Comparison of ENCODE assay signal across 11 cellular contexts in the genomic region with DNA sequence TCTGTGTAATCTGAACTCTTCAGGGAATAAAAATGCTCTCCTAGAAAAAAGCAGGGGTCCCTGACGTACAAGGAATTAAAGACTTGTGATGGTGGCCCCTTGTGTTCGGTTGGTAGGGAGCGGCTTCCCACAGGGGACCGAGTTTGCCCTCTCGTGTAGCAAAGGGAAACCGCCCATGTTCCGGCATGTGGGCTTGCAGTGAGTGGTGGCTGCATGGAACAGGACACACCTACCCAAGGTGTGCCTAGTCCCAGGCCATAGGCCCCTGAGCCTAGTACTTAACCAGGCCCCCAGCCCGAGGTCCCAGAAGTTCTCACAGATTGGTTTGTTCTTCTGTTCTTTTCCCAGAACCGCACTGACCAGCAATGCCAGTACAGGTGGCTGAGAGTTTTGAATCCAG. TPM values are rescaled to one million over a fixed set of nuclear protein-coding genes. Genes with fewer than 3 reads are reported as not detected.
DNase-seq lines count a peak whose midpoint lies in the region; ATAC-seq lines count a peak whose summit lies in the region.
"Had no signal": no experiment of that assay in that cellular context is flagged by ENCODE, and none has a peak within 500 bp of the region (broad histone marks: within the 10 kb centered on the region; RNA-seq: fewer than 3 reads in every experiment).

No MANE protein-coding gene starts in this region.

- no peak for DNase-seq in HT-29 (ENCODE audit: low spot score)
- no peak for DNase-seq in DMS79 (lab: John Stamatoyannopoulos, UW)
- DNase-seq in activated naive CD4-positive, alpha-beta T cell treated with anti-CD3 and anti-CD28 coated beads, Interleukin-2, amount 10 ng/mL, durations not matched to agents 7 days and 5 days: no peak
- DNase-seq: NCI-H2029 treated with DMSO at 0.1 percent for 48 hours, nephron progenitor cell had no signal

- peaks cover 7% of the 10 kb centered on the region for H3K36me3 Mint-ChIP-seq in stimulated activated memory B cell treated with anti-CD40 and anti-IgM and Interleukin-4, amounts not matched to agents 10 μg/mL and 1 μg/mL and 100 μg/mL, for 72 hours
- H3K36me3 Mint-ChIP-seq in activated naive CD4-positive, alpha-beta T cell treated with anti-CD3 and anti-CD28 coated beads, Interleukin-2, amount 10 ng/mL, durations not matched to agents 7 days and 5 days: peaks cover 20% of the 10 kb centered on the region

- CTCF ChIA-PET in activated naive CD4-positive, alpha-beta T cell treated with anti-CD3 and anti-CD28 coated beads, Interleukin-2, amount 10 ng/mL, durations not matched to agents 7 days and 5 days (lab: Charles Lee): interaction anchor here (1.0 kb wide), 1 partner anchor 10 kb away, joined by 4 read pairs; no protein-coding TSS in a partner anchor

- H3K4me3 Mint-ChIP-seq in stimulated activated memory B cell treated with anti-CD40 and anti-IgM and Interleukin-4, amounts not matched to agents 10 μg/mL and 1 μg/mL and 100 μg/mL, for 72 hours: peak overlapping the region; percentile 65
- H3K4me3 Mint-ChIP-seq in activated naive CD4-positive, alpha-beta T cell treated with anti-CD3 and anti-CD28 coated beads, Interleukin-2, amount 10 ng/mL, durations not matched to agents 7 days and 5 days: no peak overlapping the region
- H3K4me3 Mint-ChIP-seq: nephron progenitor cell had no signal

- no peaks in the 10 kb centered on the region for H3K27me3 Mint-ChIP-seq in stimulated activated memory B cell treated with anti-CD40 and anti-IgM and Interleukin-4, amounts not matched to agents 10 μg/mL and 1 μg/mL and 100 μg/mL, for 72 hours
- H3K27me3 Mint-ChIP-seq in activated naive CD4-positive, alpha-beta T cell treated with anti-CD3 and anti-CD28 coated beads, Interleukin-2, amount 10 ng/mL, durations not matched to agents 7 days and 5 days: no peaks in the 10 kb centered on the region

- no peaks in the 10 kb centered on the region for H3K9me3 Mint-ChIP-seq in stimulated activated memory B cell treated with anti-CD40 and anti-IgM and Interleukin-4, amounts not matched to agents 10 μg/mL and 1 μg/mL and 100 μg/mL, for 72 hours
- H3K9me3 Mint-ChIP-seq in activated naive CD4-positive, alpha-beta T cell treated with anti-CD3 and anti-CD28 coated beads, Interleukin-2, amount 10 ng/mL, durations not matched to agents 7 days and 5 days: no peaks in the 10 kb centered on the region
- H3K9me3 Mint-ChIP-seq: nephron progenitor cell had no signal

- peaks cover 43% of the 10 kb centered on the region for H3K4me1 Mint-ChIP-seq in stimulated activated memory B cell treated with anti-CD40 and anti-IgM and Interleukin-4, amounts not matched to agents 10 μg/mL and 1 μg/mL and 100 μg/mL, for 72 hours
- H3K4me1 Mint-ChIP-seq in activated naive CD4-positive, alpha-beta T cell treated with anti-CD3 and anti-CD28 coated beads, Interleukin-2, amount 10 ng/mL, durations not matched to agents 7 days and 5 days: peaks cover 5% of the 10 kb centered on the region

- ATAC-seq in GM19043 (IDR thresholded peaks at IDR 0.05; ENCODE audit: low read depth, unreplicated experiment): peak; percentile 20
- peak; percentile 30 for ATAC-seq in HG02763 (IDR thresholded peaks at IDR 0.05; ENCODE audit: unreplicated experiment)
- ATAC-seq in HG03460 (IDR thresholded peaks at IDR 0.05; ENCODE audit: unreplicated experiment): peak; percentile 25
- ATAC-seq in stimulated activated memory B cell treated with anti-CD40 and anti-IgM and Interleukin-4, amounts not matched to agents 10 μg/mL and 1 μg/mL and 100 μg/mL, for 72 hours: peak; percentile 53

- peak overlapping the region; percentile 91 for H3K27ac Mint-ChIP-seq in stimulated activated memory B cell treated with anti-CD40 and anti-IgM and Interleukin-4, amounts not matched to agents 10 μg/mL and 1 μg/mL and 100 μg/mL, for 72 hours
- no peak overlapping the region for H3K27ac Mint-ChIP-seq in activated naive CD4-positive, alpha-beta T cell treated with anti-CD3 and anti-CD28 coated beads, Interleukin-2, amount 10 ng/mL, durations not matched to agents 7 days and 5 days

RNA-seq across cellular contexts. Expression of gene MYBL2, which starts 15.5 kb away (rescaled TPM):
- 108 and 123 TPM in 2 replicates for total RNA-seq in HT-29 (2014; rRNA removed; shearing (Covaris generic))

RNA-seq across cellular contexts. Expression of gene GTSF1L, which starts 44.4 kb away (rescaled TPM):
- total RNA-seq in HT-29 (2014; rRNA removed; shearing (Covaris generic)): not detected in 2 replicates
- total RNA-seq: cardiac septum, fibroblast of lung had no signal
